1 cellular context compared by ENCODE assay signal in genomic region chr3:58417075-58417474, GRCh38.
TF ChIP-seq lines count a peak whose summit lies in the region.

No MANE protein-coding gene starts in this region.

TF ChIP-seq in GM23338, 12 proteins besides CTCF, POLR2A, EP300 and RAD21 (continued from another document):
- TF ChIP-seq ZNF462 (CRISPR knock-in tag; IDR thresholded peaks at IDR 0.05) (no peak), EZH2 (IDR thresholded peaks at IDR 0.05; ENCODE audit: low read depth, unreplicated experiment) (no peak), ZNF114 (CRISPR knock-in tag; IDR thresholded peaks at IDR 0.05) (no peak), ZNF331 (CRISPR knock-in tag; IDR thresholded peaks at IDR 0.05; ENCODE audit: low read depth) (no peak), POLR2AphosphoS5 (IDR thresholded peaks at IDR 0.05; ENCODE audit: low read depth) (no peak), STAT1 (IDR thresholded peaks at IDR 0.05; ENCODE audit: unreplicated experiment) (no peak), ETS1 (IDR thresholded peaks at IDR 0.05) (no peak)
